ENCODE assay signal across 19 cellular contexts in the genomic region with DNA sequence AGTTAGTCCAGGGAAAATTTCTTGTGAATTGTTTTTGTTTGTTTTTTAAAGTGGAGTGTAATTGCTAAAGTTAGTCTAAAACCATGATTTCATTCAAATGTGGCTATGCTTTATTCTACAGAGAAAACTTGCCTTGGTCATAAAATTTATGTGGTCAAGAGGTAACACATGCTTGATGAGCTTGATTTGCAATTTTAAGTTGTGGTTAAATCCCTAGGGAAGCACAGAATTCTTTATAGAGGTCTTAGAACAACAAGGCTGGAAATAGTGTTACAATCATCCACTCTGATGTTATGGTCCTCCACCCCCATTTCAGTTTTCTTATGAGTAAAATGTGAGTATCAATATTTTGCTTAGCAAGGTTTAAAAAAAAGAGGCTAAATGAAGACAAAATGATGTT.
DNase-seq lines count a peak whose midpoint lies in the region; ATAC-seq and TF ChIP-seq lines count a peak whose summit lies in the region.
"Had no signal": no experiment of that assay in that cellular context is flagged by ENCODE, and none has a peak within 500 bp of the region (broad histone marks: within the 10 kb centered on the region; RNA-seq: fewer than 3 reads in every experiment).

No MANE protein-coding gene starts in this region.

- H3K9me3 Mint-ChIP-seq in osteocyte (ENCODE audit: unreplicated experiment) = peaks cover 11% of the 10 kb centered on the region

- DNase-seq in DMS 273 (lab: John Stamatoyannopoulos, UW; ENCODE audit: unreplicated experiment) (peak; percentile 47), NCI-H526 treated with DMSO at 0.1 percent for 48 hours (lab: John Stamatoyannopoulos, UW) (peak; percentile 79), astrocyte of the cerebellum (ENCODE audit: low read depth) (peak; percentile 77), skeletal muscle cell (ENCODE audit: low read depth) (peak; percentile 18), Right ventricle myocardium inferior (ENCODE audit: missing footprints) (no peak), osteocyte (ENCODE audit: extremely low spot score, unreplicated experiment) (no peak), RPMI8226 (no peak), dedifferentiated amniotic fluid mesenchymal stem cell (ENCODE audit: extremely low spot score) (no peak)
- DNase-seq: Caco-2; CD4-positive, CD25-positive, alpha-beta regulatory T cell; CD8-positive, alpha-beta T cell; DMS53; DMS79 treated with DMSO at 0.1 percent for 48 hours; GF-D8; H9 had no signal

- no peak overlapping the region for H3K4me3 Mint-ChIP-seq in osteocyte (ENCODE audit: unreplicated experiment)
- H3K4me3 Mint-ChIP-seq: B cell; CD4-positive, CD25-positive, alpha-beta regulatory T cell; CD8-positive, alpha-beta T cell; GM23338; H9 had no signal

- intact Hi-C loops in Right ventricle myocardium inferior (cut with DNase I) = no loop called here

- no peak for TF ChIP-seq CTCF in astrocyte of the cerebellum (IDR thresholded peaks at IDR 0.05; ENCODE audit: low read depth, low read length, missing control alignments)
- no peak for TF ChIP-seq CTCF in osteocyte (IDR thresholded peaks at IDR 0.05)

- H3K27me3 Mint-ChIP-seq in osteocyte (ENCODE audit: unreplicated experiment) = peaks cover 6% of the 10 kb centered on the region
- H3K27me3 Mint-ChIP-seq: B cell; CD4-positive, CD25-positive, alpha-beta regulatory T cell had no signal

- no peaks in the 10 kb centered on the region for H3K4me1 Mint-ChIP-seq in osteocyte (ENCODE audit: unreplicated experiment)
- H3K4me1 Mint-ChIP-seq: B cell; CD4-positive, CD25-positive, alpha-beta regulatory T cell had no signal

- no peak for ATAC-seq in Right ventricle myocardium inferior
- ATAC-seq: CD8-positive, alpha-beta T cell; GM23338; HCT116 had no signal

- H3K4me3 ChIP-seq in astrocyte of the cerebellum (ENCODE audit: low read depth, low read length) (no peak overlapping the region), skeletal muscle cell (ENCODE audit: low read depth, low read length) (no peak overlapping the region)
- H3K4me3 ChIP-seq: BLaER1, GM23338 had no signal

- H3K27ac Mint-ChIP-seq in osteocyte (ENCODE audit: unreplicated experiment) = no peak overlapping the region
- H3K27ac Mint-ChIP-seq: B cell; CD4-positive, CD25-positive, alpha-beta regulatory T cell; CD8-positive, alpha-beta T cell; GM23338; H9 had no signal

- in situ Hi-C loops in astrocyte of the cerebellum (cut with HindIII; ENCODE audit: low sequenced_read_pairs) = no loop called here

- no peaks in the 10 kb centered on the region for H3K36me3 Mint-ChIP-seq in osteocyte (ENCODE audit: unreplicated experiment)
- H3K36me3 Mint-ChIP-seq: CD4-positive, CD25-positive, alpha-beta regulatory T cell; CD8-positive, alpha-beta T cell had no signal

Comparison
In these comparisons a context has a peak if more than half of its experiments do, and no peak if none do; other contexts are left out.
1. DNase-seq: peak in DMS 273 (single experiment), NCI-H526 treated with DMSO at 0.1 percent for 48 hours (single experiment), astrocyte of the cerebellum (single experiment) and skeletal muscle cell (single experiment); none in Right ventricle myocardium inferior (single experiment), osteocyte (single experiment), RPMI8226 (single experiment) and dedifferentiated amniotic fluid mesenchymal stem cell (single experiment).